8 cellular contexts compared by ENCODE assay signal in genomic region chrX:120560842-120561633, GRCh38. TPM values are rescaled to one million over a fixed set of nuclear protein-coding genes. Genes with fewer than 3 reads are reported as not detected.
DNase-seq lines count a peak whose midpoint lies in the region; ATAC-seq and TF ChIP-seq lines count a peak whose summit lies in the region.

Gene CUL4B, minus strand, starts transcription at chrX:120560962. Its CDS starts 324 bp downstream, at chrX:120560638.

- H3K4me3 ChIP-seq in mucosa of stomach (ENCODE audit: low read length) = peak within 1 kb of the TSS; percentile 54

- peaks cover 10% of the 10 kb centered on the region for H3K27me3 Mint-ChIP-seq in activated T-cell treated with anti-CD3 and anti-CD28 coated beads, Interleukin-2, amount 50 U/mL, for 24 hours

- no peaks in the 10 kb centered on the region for H3K27me3 ChIP-seq in mucosa of stomach (ENCODE audit: control insufficient read depth, insufficient read depth, low read length)

- peak within 1 kb of the TSS; percentile 93 for H3K9ac ChIP-seq in mucosa of stomach (ENCODE audit: low read length)

- H3K4me1 ChIP-seq in mucosa of stomach (ENCODE audit: control insufficient read depth, insufficient read depth, low read length) = peaks cover 16% of the 10 kb centered on the region

- peaks cover 25% of the 10 kb centered on the region for H3K36me3 Mint-ChIP-seq in activated T-cell treated with anti-CD3 and anti-CD28 coated beads, Interleukin-2, amount 50 U/mL, for 24 hours (ENCODE audit: low read depth)

- H3K4me1 Mint-ChIP-seq in activated T-cell treated with anti-CD3 and anti-CD28 coated beads, Interleukin-2, amount 50 U/mL, for 24 hours (ENCODE audit: low read depth) = peaks cover 29% of the 10 kb centered on the region

- TF ChIP-seq POLR2A in erythroblast (IDR thresholded peaks at IDR 0.05; ENCODE audit: low read length) = no peak

- peak; percentile 86 for DNase-seq in DMS153 treated with DMSO at 0.1 percent for 48 hours (lab: John Stamatoyannopoulos, UW; ENCODE audit: unreplicated experiment)
- DNase-seq in KBM-7 = peak; percentile 96
- DNase-seq in activated T-cell treated with anti-CD3 and anti-CD28 coated beads, Interleukin-2, amount 50 U/mL, for 24 hours = peak; percentile 90
- peak; percentile 92 to 93 for DNase-seq in erythroblast (lab: John Stamatoyannopoulos, UW)
- DNase-seq in stimulated activated CD8-positive, alpha-beta memory T cell treated with anti-CD3 and anti-CD28 coated beads, Interleukin-4, amount 100 ng/mL, for 48 hours = peak; percentile 89

- no peaks in the 10 kb centered on the region for H3K9me3 ChIP-seq in mucosa of stomach (ENCODE audit: control insufficient read depth, low read length)

- peak within 1 kb of the TSS; percentile 91 for H3K4me3 Mint-ChIP-seq in activated T-cell treated with anti-CD3 and anti-CD28 coated beads, Interleukin-2, amount 50 U/mL, for 24 hours

- peak; percentile 78 for ATAC-seq in GM21717 (IDR thresholded peaks at IDR 0.05; ENCODE audit: unreplicated experiment)

- in situ Hi-C loops in KBM-7 (cut with MboI; ENCODE audit: low pct_unique_long_range_greater_than_20kb, low sequenced_read_pairs) = no loop called here

- H3K9me3 Mint-ChIP-seq in activated T-cell treated with anti-CD3 and anti-CD28 coated beads, Interleukin-2, amount 50 U/mL, for 24 hours = no peaks in the 10 kb centered on the region

- peak within 1 kb of the TSS; percentile 98 for H3K27ac Mint-ChIP-seq in activated T-cell treated with anti-CD3 and anti-CD28 coated beads, Interleukin-2, amount 50 U/mL, for 24 hours

- H3K36me3 ChIP-seq in mucosa of stomach (ENCODE audit: control insufficient read depth, insufficient read depth, low read length) = no peaks in the 10 kb centered on the region

TF ChIP-seq in PFSK-1, 5 proteins besides CTCF, POLR2A, EP300 and RAD21:
- TF ChIP-seq TAF1 (IDR thresholded peaks at IDR 0.05; ENCODE audit: borderline replicate concordance, insufficient read depth, low read length) (peak; percentile 69; the same call in 1 of the 2 replicates), SIN3A (IDR thresholded peaks at IDR 0.05; ENCODE audit: borderline replicate concordance, insufficient read depth, low read length) (peak; percentile 78; the same call in 1 of the 2 replicates), FOXP2 (optimal IDR thresholded peaks at IDR 0.05; ENCODE audit: borderline replicate concordance, extremely low read depth, extremely low read length, insufficient read depth) (no peak), POLR2AphosphoS5 (IDR thresholded peaks at IDR 0.05; ENCODE audit: low read depth, low read length) (peak; percentile 72; the same call in 1 of the 2 replicates)
- TF ChIP-seq, protein P1, sequence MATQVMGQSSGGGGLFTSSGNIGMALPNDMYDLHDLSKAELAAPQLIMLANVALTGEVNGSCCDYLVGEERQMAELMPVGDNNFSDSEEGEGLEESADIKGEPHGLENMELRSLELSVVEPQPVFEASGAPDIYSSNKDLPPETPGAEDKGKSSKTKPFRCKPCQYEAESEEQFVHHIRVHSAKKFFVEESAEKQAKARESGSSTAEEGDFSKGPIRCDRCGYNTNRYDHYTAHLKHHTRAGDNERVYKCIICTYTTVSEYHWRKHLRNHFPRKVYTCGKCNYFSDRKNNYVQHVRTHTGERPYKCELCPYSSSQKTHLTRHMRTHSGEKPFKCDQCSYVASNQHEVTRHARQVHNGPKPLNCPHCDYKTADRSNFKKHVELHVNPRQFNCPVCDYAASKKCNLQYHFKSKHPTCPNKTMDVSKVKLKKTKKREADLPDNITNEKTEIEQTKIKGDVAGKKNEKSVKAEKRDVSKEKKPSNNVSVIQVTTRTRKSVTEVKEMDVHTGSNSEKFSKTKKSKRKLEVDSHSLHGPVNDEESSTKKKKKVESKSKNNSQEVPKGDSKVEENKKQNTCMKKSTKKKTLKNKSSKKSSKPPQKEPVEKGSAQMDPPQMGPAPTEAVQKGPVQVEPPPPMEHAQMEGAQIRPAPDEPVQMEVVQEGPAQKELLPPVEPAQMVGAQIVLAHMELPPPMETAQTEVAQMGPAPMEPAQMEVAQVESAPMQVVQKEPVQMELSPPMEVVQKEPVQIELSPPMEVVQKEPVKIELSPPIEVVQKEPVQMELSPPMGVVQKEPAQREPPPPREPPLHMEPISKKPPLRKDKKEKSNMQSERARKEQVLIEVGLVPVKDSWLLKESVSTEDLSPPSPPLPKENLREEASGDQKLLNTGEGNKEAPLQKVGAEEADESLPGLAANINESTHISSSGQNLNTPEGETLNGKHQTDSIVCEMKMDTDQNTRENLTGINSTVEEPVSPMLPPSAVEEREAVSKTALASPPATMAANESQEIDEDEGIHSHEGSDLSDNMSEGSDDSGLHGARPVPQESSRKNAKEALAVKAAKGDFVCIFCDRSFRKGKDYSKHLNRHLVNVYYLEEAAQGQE (IDR thresholded peaks at IDR 0.05; ENCODE audit: insufficient read depth in 1 of 2, low read depth in 2 of 2, low read length in 2 of 2) = no peak
TF ChIP-seq in PFSK-1: peak in this region for 3.

RNA-seq across cellular contexts. Expression of gene CUL4B, which starts in this region (rescaled TPM):
- polyA plus RNA-seq in PFSK-1 (2012; ENCODE audit: insufficient read length, low read depth) = 9.4 TPM

Comparison
In these comparisons a context has a peak if more than half of its experiments do, and no peak if none do; other contexts are left out.
1. Peak in every context shown above with its lines: DNase-seq, ATAC-seq and H3K4me3 ChIP-seq.